Comparison of ENCODE assay signal across 1 cellular context in the genomic region with DNA sequence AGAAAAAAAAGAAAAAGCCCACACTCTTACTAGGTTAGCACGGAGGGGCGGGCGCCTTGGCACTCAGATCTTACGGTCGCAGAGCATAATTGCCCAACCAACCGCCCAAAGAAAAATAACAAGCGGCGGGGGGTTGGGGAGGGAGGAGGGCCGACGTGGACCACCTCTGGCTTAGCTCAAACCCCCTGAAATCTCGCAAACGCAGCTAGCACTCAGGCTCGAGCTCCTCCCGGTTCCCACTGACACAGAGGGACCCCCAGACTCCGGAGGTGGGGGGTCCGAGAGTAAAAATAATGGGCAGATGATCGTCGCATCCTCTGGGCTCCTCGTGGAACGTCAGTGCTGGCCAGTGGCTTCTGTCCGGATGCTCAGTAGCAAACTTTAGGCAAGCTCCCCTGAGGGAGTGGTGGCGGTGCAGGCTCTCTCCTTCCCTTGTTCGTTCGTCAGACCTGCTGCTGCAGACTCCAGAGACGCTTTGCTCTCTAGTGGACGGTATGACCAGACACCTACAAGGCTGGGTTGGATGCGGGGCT.
TF ChIP-seq lines count a peak whose summit lies in the region.

No MANE protein-coding gene starts in this region.

TF ChIP-seq in IMR-90, 13 proteins besides CTCF, POLR2A, EP300 and RAD21:
- TF ChIP-seq, protein P1, sequence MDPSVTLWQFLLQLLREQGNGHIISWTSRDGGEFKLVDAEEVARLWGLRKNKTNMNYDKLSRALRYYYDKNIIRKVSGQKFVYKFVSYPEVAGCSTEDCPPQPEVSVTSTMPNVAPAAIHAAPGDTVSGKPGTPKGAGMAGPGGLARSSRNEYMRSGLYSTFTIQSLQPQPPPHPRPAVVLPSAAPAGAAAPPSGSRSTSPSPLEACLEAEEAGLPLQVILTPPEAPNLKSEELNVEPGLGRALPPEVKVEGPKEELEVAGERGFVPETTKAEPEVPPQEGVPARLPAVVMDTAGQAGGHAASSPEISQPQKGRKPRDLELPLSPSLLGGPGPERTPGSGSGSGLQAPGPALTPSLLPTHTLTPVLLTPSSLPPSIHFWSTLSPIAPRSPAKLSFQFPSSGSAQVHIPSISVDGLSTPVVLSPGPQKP (IDR thresholded peaks at IDR 0.05; ENCODE audit: borderline replicate concordance, low read depth, low read length), result no peak
- no peak for TF ChIP-seq CHD1 (IDR thresholded peaks at IDR 0.05; ENCODE audit: low read depth, low read length)
- TF ChIP-seq MAFK (IDR thresholded peaks at IDR 0.05; ENCODE audit: low read depth, low read length), result no peak
- TF ChIP-seq MXI1 (IDR thresholded peaks at IDR 0.05; ENCODE audit: borderline replicate concordance, low read depth, low read length), result no peak
- no peak for TF ChIP-seq SMC3 (IDR thresholded peaks at IDR 0.05; ENCODE audit: low read depth, low read length)
- no peak for TF ChIP-seq RCOR1 (IDR thresholded peaks at IDR 0.05; ENCODE audit: insufficient replicate concordance, low read length)
- TF ChIP-seq CEBPB (IDR thresholded peaks at IDR 0.05; ENCODE audit: low read depth, low read length), result no peak
- no peak for TF ChIP-seq NFE2L2 (IDR thresholded peaks at IDR 0.05; ENCODE audit: low read depth, low read length)
- no peak for TF ChIP-seq MAZ (IDR thresholded peaks at IDR 0.05; ENCODE audit: borderline replicate concordance, low read depth, low read length)
- no peak for TF ChIP-seq RFX5 (IDR thresholded peaks at IDR 0.05; ENCODE audit: low read depth, low read length)
- TF ChIP-seq BHLHE40 (IDR thresholded peaks at IDR 0.05; ENCODE audit: low read depth, low read length), result no peak
- TF ChIP-seq FOS (IDR thresholded peaks at IDR 0.05; ENCODE audit: low read depth, low read length), result no peak
